In the genomic region with DNA sequence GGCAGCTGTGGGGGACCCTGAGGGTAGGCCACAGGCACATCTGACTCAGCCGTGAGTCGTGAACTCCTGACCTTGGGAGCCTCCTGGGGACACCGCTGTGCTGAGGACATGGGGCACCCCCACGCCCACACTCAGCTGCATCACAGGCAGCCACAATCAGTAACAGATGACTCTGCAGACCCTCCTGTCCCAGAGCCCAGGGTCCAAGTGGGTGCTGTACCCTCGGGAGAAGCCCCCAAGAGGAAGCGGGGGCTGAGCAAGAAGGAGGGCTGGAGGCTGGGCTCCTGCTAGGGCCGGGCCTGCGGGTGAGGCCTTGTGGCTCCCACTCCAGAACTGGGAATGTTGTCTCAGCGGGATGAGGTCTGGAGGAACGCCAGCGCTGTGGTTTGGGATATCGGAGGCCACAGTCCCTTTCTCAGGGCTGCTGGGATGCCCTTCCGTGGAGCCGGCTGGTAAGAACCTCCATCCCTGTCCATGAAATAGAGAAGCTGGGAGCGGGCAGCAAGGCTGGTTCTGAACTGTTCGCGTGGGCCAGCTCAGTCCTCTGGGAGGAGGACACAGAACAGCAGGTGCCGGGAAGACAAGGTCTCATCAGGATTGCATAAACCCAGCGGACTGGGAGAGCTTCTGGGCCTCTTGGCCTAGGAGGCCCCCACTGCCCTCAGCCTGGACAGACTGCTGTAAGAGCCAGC, we compare ENCODE assay signal across 9 cellular contexts.
DNase-seq lines count a peak whose midpoint lies in the region; ATAC-seq lines count a peak whose summit lies in the region.
"Had no signal": no experiment of that assay in that cellular context is flagged by ENCODE, and none has a peak within 500 bp of the region (broad histone marks: within the 10 kb centered on the region; RNA-seq: fewer than 3 reads in every experiment).

No MANE protein-coding gene starts in this region.

- H3K9me3 Mint-ChIP-seq in stimulated activated naive B cell treated with anti-CD40 and anti-IgM and Interleukin-4, amounts not matched to agents 10 μg/mL and 1 μg/mL and 100 μg/mL, for 72 hours: no peaks in the 10 kb centered on the region

- H3K27ac Mint-ChIP-seq in stimulated activated naive B cell treated with anti-CD40 and anti-IgM and Interleukin-4, amounts not matched to agents 10 μg/mL and 1 μg/mL and 100 μg/mL, for 72 hours: no peak overlapping the region
- H3K27ac Mint-ChIP-seq: endodermal cell had no signal

- no peaks in the 10 kb centered on the region for H3K36me3 Mint-ChIP-seq in stimulated activated naive B cell treated with anti-CD40 and anti-IgM and Interleukin-4, amounts not matched to agents 10 μg/mL and 1 μg/mL and 100 μg/mL, for 72 hours

- H3K4me3 Mint-ChIP-seq in stimulated activated naive B cell treated with anti-CD40 and anti-IgM and Interleukin-4, amounts not matched to agents 10 μg/mL and 1 μg/mL and 100 μg/mL, for 72 hours: no peak overlapping the region

- peak; percentile 32 for DNase-seq in DMS53 (lab: John Stamatoyannopoulos, UW)
- DNase-seq in DMS53 treated with DMSO at 0.1 percent for 48 hours (lab: John Stamatoyannopoulos, UW; ENCODE audit: unreplicated experiment): no peak
- peak; percentile 90 for DNase-seq in SW480 (ENCODE audit: low spot score)
- peak; percentile 96 for DNase-seq in hepatic stellate cell (ENCODE audit: low spot score)
- peak; percentile 45 for DNase-seq in stimulated activated naive B cell treated with anti-CD40 and anti-IgM and Interleukin-4, amounts not matched to agents 10 μg/mL and 1 μg/mL and 100 μg/mL, for 72 hours
- no peak for DNase-seq in HuH-7.5 (ENCODE audit: low spot score)
- DNase-seq: endodermal cell had no signal

- peaks cover 25 to 46% of the 10 kb centered on the region in 2 donors for H3K4me1 Mint-ChIP-seq in stimulated activated naive B cell treated with anti-CD40 and anti-IgM and Interleukin-4, amounts not matched to agents 10 μg/mL and 1 μg/mL and 100 μg/mL, for 72 hours

- ATAC-seq in stimulated activated naive B cell treated with anti-CD40 and anti-IgM and Interleukin-4, amounts not matched to agents 10 μg/mL and 1 μg/mL and 100 μg/mL, for 72 hours (replicated peaks): peak; percentile 60 to 62
- ATAC-seq in HG02852 (IDR thresholded peaks at IDR 0.05; ENCODE audit: unreplicated experiment) (no peak), HG03159 (IDR thresholded peaks at IDR 0.05; ENCODE audit: unreplicated experiment) (no peak)

- H3K27me3 Mint-ChIP-seq in stimulated activated naive B cell treated with anti-CD40 and anti-IgM and Interleukin-4, amounts not matched to agents 10 μg/mL and 1 μg/mL and 100 μg/mL, for 72 hours: peaks cover 12 to 13% of the 10 kb centered on the region in 2 donors

Comparison
In these comparisons a context has a peak if more than half of its experiments do, and no peak if none do; other contexts are left out.
1. DNase-seq: peak in DMS53 (single experiment), SW480 (single experiment), hepatic stellate cell (single experiment) and stimulated activated naive B cell treated with anti-CD40 and anti-IgM and Interleukin-4, amounts not matched to agents 10 μg/mL and 1 μg/mL and 100 μg/mL, for 72 hours (single experiment); none in DMS53 treated with DMSO at 0.1 percent for 48 hours (single experiment) and HuH-7.5 (single experiment).
2. ATAC-seq: peak in stimulated activated naive B cell treated with anti-CD40 and anti-IgM and Interleukin-4, amounts not matched to agents 10 μg/mL and 1 μg/mL and 100 μg/mL, for 72 hours (2 of 2); none in HG02852 (single experiment) and HG03159 (single experiment).